ENCODE assay signal across 8 cellular contexts in the genomic region with DNA sequence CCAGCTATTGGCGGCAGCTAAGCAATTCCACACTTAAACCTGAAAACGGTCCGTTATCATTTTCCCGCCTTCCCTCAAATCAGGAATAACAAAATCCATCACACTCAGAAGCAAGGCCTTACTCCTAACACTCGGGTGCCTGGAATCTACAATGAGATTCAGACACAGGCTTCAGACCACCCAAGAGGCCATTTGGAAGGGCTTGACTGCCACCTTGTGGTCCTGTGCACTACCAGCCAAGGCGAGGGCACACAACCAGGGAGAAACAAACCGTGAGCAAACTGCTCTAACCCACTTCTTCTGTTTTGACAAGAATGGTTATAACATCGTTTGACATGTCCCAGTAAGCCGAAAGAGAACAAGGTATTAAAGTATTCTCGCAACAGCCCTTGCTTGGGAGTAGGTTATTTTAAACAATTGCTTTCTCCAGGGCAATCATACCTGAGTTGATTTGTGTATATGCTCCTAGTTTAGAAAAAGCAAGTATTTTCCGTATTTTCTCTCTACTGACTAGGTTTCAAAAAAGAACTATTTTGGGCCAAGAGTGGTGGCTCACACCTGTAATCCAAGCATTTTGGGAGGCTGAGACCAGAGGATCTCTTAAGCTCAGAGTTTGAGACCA. TPM values are rescaled to one million over a fixed set of nuclear protein-coding genes. Genes with fewer than 3 reads are reported as not detected.
DNase-seq lines count a peak whose midpoint lies in the region; ATAC-seq and TF ChIP-seq lines count a peak whose summit lies in the region.

No MANE protein-coding gene starts in this region.

- H3K4me1 ChIP-seq in MM.1S (ENCODE audit: low read length) = no peaks in the 10 kb centered on the region
- no peaks in the 10 kb centered on the region for H3K4me1 ChIP-seq in lung (ENCODE audit: control insufficient read depth in 2 of 2, insufficient read depth in 2 of 2, low read length in 2 of 2)

- H3K9ac ChIP-seq in MM.1S (ENCODE audit: low read length) = no peak overlapping the region

- H3K27ac ChIP-seq in MM.1S (ENCODE audit: low read length) (no peak overlapping the region), lung (ENCODE audit: low read depth in 1 of 2, low read length in 1 of 2) (no peak overlapping the region)

- H3K36me3 ChIP-seq in MM.1S (replicated peaks; ENCODE audit: insufficient read depth, low read length) (no peaks in the 10 kb centered on the region), lung (ENCODE audit: control insufficient read depth in 2 of 2, insufficient read depth in 2 of 2, low read length in 2 of 2) (peaks cover 3 to 6% of the 10 kb centered on the region in 2 donors)

- H2AFZ ChIP-seq in MM.1S (ENCODE audit: low read length) = no peak overlapping the region

- DNase-seq in GM03348 (ENCODE audit: low spot score) (peak; percentile 67), MM.1S (peak; percentile 55), T-helper 9 cell (peak; percentile 1), choroid plexus epithelial cell (ENCODE audit: low read depth) (peak; percentile 79), lung (ENCODE audit: low spot score) (no peak), NCI-H187 (lab: John Stamatoyannopoulos, UW) (no peak)
- peak; percentile 57 for DNase-seq in stimulated activated naive CD8-positive, alpha-beta T cell treated with anti-CD3 and anti-CD28 coated beads, Interleukin-15, Interleukin-2, amounts not matched to agents 100 U/mL and 50 U/mL, for 24 hours

- no peaks in the 10 kb centered on the region for H3F3A ChIP-seq in MM.1S (ENCODE audit: insufficient read depth, low read length)

- ATAC-seq in GM21723 (IDR thresholded peaks at IDR 0.05; ENCODE audit: unreplicated experiment) = peak; percentile 86
- ATAC-seq in lung (ENCODE audit: insufficient read depth, low FRiP score) = no peak
- peak; percentile 68 for ATAC-seq in stimulated activated naive CD8-positive, alpha-beta T cell treated with anti-CD3 and anti-CD28 coated beads, Interleukin-15, Interleukin-2, amounts not matched to agents 100 U/mL and 50 U/mL, for 24 hours

- H3K4me3 ChIP-seq in MM.1S (ENCODE audit: low read length) (no peak overlapping the region), choroid plexus epithelial cell (ENCODE audit: low read depth, low read length) (no peak overlapping the region), lung (no peak overlapping the region)

- H3K4me2 ChIP-seq in MM.1S (ENCODE audit: low read depth, low read length) = no peak overlapping the region

- H3K9me3 ChIP-seq in MM.1S (replicated peaks; ENCODE audit: insufficient read depth, low read length) (no peaks in the 10 kb centered on the region), lung (ENCODE audit: control insufficient read depth in 2 of 2, insufficient read depth in 1 of 2, low read length in 1 of 2) (no peaks in the 10 kb centered on the region)

- H3K79me2 ChIP-seq in MM.1S (ENCODE audit: low read length) = no peaks in the 10 kb centered on the region

- TF ChIP-seq CTCF in MM.1S (IDR thresholded peaks at IDR 0.05; ENCODE audit: low read length) (peak; percentile 87), choroid plexus epithelial cell (conservative IDR thresholded peaks at IDR 0.05; ENCODE audit: low read depth, low read length) (peak; percentile 91), lung (IDR thresholded peaks at IDR 0.05; ENCODE audit: control extremely low read depth, extremely low read depth) (peak; percentile 63)

- H4K20me1 ChIP-seq in MM.1S (ENCODE audit: insufficient read depth, low read length) = no peaks in the 10 kb centered on the region

- WGBS in lung, 2 donors = 38 to 39% methylated on average over 11 of the region's 11 CpGs

- no peaks in the 10 kb centered on the region for H3K9me2 ChIP-seq in MM.1S (replicated peaks; ENCODE audit: insufficient read depth, low read length)

- H3K27me3 ChIP-seq in MM.1S (replicated peaks; ENCODE audit: insufficient read depth, low read length) (no peaks in the 10 kb centered on the region), lung (ENCODE audit: control insufficient read depth, insufficient read depth) (no peaks in the 10 kb centered on the region)

RNA-seq across cellular contexts. Expression of gene TAFA4, which starts 40.1 kb away (rescaled TPM):
- not detected for total RNA-seq in lung
- polyA plus RNA-seq in lung = under 1 TPM; 0.14 to 0.22 TPM

RNA-seq across cellular contexts. Expression of gene EOGT, which starts 41.0 kb away (rescaled TPM):
- total RNA-seq in lung = 10 to 100 TPM; 35.5 to 54.7 TPM
- 10 to 100 TPM; 14.3 to 34.6 TPM for polyA plus RNA-seq in lung

Comparison
In these comparisons a context has a peak if more than half of its experiments do, and no peak if none do; other contexts are left out.
1. DNase-seq: peak in GM03348 (single experiment), MM.1S (single experiment), T-helper 9 cell (single experiment), choroid plexus epithelial cell (single experiment) and stimulated activated naive CD8-positive, alpha-beta T cell treated with anti-CD3 and anti-CD28 coated beads, Interleukin-15, Interleukin-2, amounts not matched to agents 100 U/mL and 50 U/mL, for 24 hours (single experiment); none in lung (single experiment) and NCI-H187 (0 of 2).
2. Peak in every context shown above with its lines, with median percentiles within 50 percentile points of each other: CTCF ChIP-seq.